ENCODE assay signal across 25 cellular contexts in genomic region chr3:147906275-147906674, GRCh38.
DNase-seq lines count a peak whose midpoint lies in the region; ATAC-seq and TF ChIP-seq lines count a peak whose summit lies in the region.
"Had no signal": no experiment of that assay in that cellular context is flagged by ENCODE, and none has a peak within 500 bp of the region (broad histone marks: within the 10 kb centered on the region; RNA-seq: fewer than 3 reads in every experiment).

No MANE protein-coding gene starts in this region.

- no peak overlapping the region for H3K4me3 Mint-ChIP-seq in HFFc6
- H3K4me3 Mint-ChIP-seq: activated CD8-positive, alpha-beta memory T cell treated with anti-CD3 and anti-CD28 coated beads, Interleukin-2, amount 10 ng/mL, durations not matched to agents 7 days and 5 days; stimulated activated memory B cell treated with anti-CD40 and anti-IgM and Interleukin-4, amounts not matched to agents 10 μg/mL and 1 μg/mL and 100 μg/mL, for 72 hours had no signal

- intact Hi-C loops in PC-9 (cut with micrococcal nuclease; ENCODE audit: unreplicated experiment): no loop called here

- no peak overlapping the region for H2AFZ ChIP-seq in PC-9

- no peaks in the 10 kb centered on the region for H3K36me3 ChIP-seq in PC-9 (ENCODE audit: low read depth)
- H3K36me3 ChIP-seq: BLaER1, brain microvascular endothelial cell, gastroesophageal sphincter had no signal

- H3K9me3 Mint-ChIP-seq in HFFc6: no peaks in the 10 kb centered on the region

- H3K27me3 ChIP-seq in PC-9 (ENCODE audit: insufficient read depth, low read depth): no peaks in the 10 kb centered on the region
- H3K27me3 ChIP-seq: BLaER1, brain microvascular endothelial cell, gastroesophageal sphincter had no signal

- H3F3A ChIP-seq in PC-9 (ENCODE audit: insufficient read depth, low read depth): no peaks in the 10 kb centered on the region

- no peak for ATAC-seq in activated CD4-positive, CD25-positive, alpha-beta regulatory T cell treated with anti-CD3 and anti-CD28 coated beads, Interleukin-2, amount 50 U/mL, for 24 hours
- ATAC-seq: activated CD8-positive, alpha-beta memory T cell treated with anti-CD3 and anti-CD28 coated beads, Interleukin-2, amount 10 ng/mL, durations not matched to agents 7 days and 5 days; gastroesophageal sphincter; sciatic nerve; stimulated activated memory B cell treated with anti-CD40 and anti-IgM and Interleukin-4, amounts not matched to agents 10 μg/mL and 1 μg/mL and 100 μg/mL, for 72 hours had no signal

- no peaks in the 10 kb centered on the region; the same call in 1 of the 2 replicates for H3K36me3 Mint-ChIP-seq in HFFc6 (ENCODE audit: low read depth)
- H3K36me3 Mint-ChIP-seq: activated CD8-positive, alpha-beta memory T cell treated with anti-CD3 and anti-CD28 coated beads, Interleukin-2, amount 10 ng/mL, durations not matched to agents 7 days and 5 days; stimulated activated memory B cell treated with anti-CD40 and anti-IgM and Interleukin-4, amounts not matched to agents 10 μg/mL and 1 μg/mL and 100 μg/mL, for 72 hours had no signal

- CTCF ChIA-PET in PC-9 (lab: Charles Lee): interaction anchor here (0.6 kb wide), 1 partner anchor 103 kb away, joined by 4 read pairs; no protein-coding TSS in a partner anchor

- H3K79me2 ChIP-seq in PC-9 (ENCODE audit: low read depth): no peaks in the 10 kb centered on the region

- no peaks in the 10 kb centered on the region for H3K4me1 ChIP-seq in PC-9 (replicated peaks; ENCODE audit: insufficient read depth)
- H3K4me1 ChIP-seq: BLaER1, gastroesophageal sphincter had no signal

- no peaks in the 10 kb centered on the region for H4K20me1 ChIP-seq in PC-9 (ENCODE audit: insufficient read depth)
- H4K20me1 ChIP-seq: BLaER1 had no signal

- H3K4me1 Mint-ChIP-seq in HFFc6 (ENCODE audit: low read depth): peaks cover 12% of the 10 kb centered on the region
- H3K4me1 Mint-ChIP-seq: activated CD8-positive, alpha-beta memory T cell treated with anti-CD3 and anti-CD28 coated beads, Interleukin-2, amount 10 ng/mL, durations not matched to agents 7 days and 5 days; stimulated activated memory B cell treated with anti-CD40 and anti-IgM and Interleukin-4, amounts not matched to agents 10 μg/mL and 1 μg/mL and 100 μg/mL, for 72 hours had no signal

- no TSS peak for BruUV-seq in PC-9 (replicated peaks; lab: Mats Ljungman, UMichigan)

- POLR2A ChIA-PET in PC-9 (lab: Charles Lee; ENCODE audit: unreplicated experiment): no interaction called here

- no peak overlapping the region for H3K27ac Mint-ChIP-seq in HFFc6
- H3K27ac Mint-ChIP-seq: activated CD8-positive, alpha-beta memory T cell treated with anti-CD3 and anti-CD28 coated beads, Interleukin-2, amount 10 ng/mL, durations not matched to agents 7 days and 5 days; stimulated activated memory B cell treated with anti-CD40 and anti-IgM and Interleukin-4, amounts not matched to agents 10 μg/mL and 1 μg/mL and 100 μg/mL, for 72 hours had no signal

- no peak overlapping the region for H3K27ac ChIP-seq in PC-9
- H3K27ac ChIP-seq: BLaER1, brain microvascular endothelial cell, coronary artery, gastroesophageal sphincter, KMS-11 had no signal

- TF ChIP-seq CTCF in HFFc6 (IDR thresholded peaks at IDR 0.05): no peak
- no peak for TF ChIP-seq CTCF in fibroblast of the aortic adventitia (IDR thresholded peaks at IDR 0.05; ENCODE audit: insufficient read depth, low read length)
- TF ChIP-seq CTCF in PC-9 (conservative IDR thresholded peaks at IDR 0.05): no peak

- H3K9me2 ChIP-seq in PC-9 (ENCODE audit: insufficient read depth): no peaks in the 10 kb centered on the region

- no peak overlapping the region for H3K4me2 ChIP-seq in PC-9
- H3K4me2 ChIP-seq: BLaER1, KMS-11 had no signal

- DNase-seq in EH (ENCODE audit: low read depth) (peak; percentile 51), HFFc6 (peak; percentile 19), astrocyte of the hippocampus (ENCODE audit: low read depth, low spot score) (peak; percentile 8), fibroblast of the aortic adventitia (ENCODE audit: low read depth) (peak; percentile 21), PC-9 (no peak), COR-L47 (lab: John Stamatoyannopoulos, UW) (no peak), SIG-M5 treated with dmso at 0.1 percent for 504 hours (lab: John Stamatoyannopoulos, UW; ENCODE audit: unreplicated experiment) (no peak)
- DNase-seq: ACHN; activated CD8-positive, alpha-beta memory T cell treated with anti-CD3 and anti-CD28 coated beads, Interleukin-2, amount 10 ng/mL, durations not matched to agents 7 days and 5 days; activated T-cell treated with anti-CD3 and anti-CD28 coated beads, Interleukin-2, amount 50 U/mL, for 48 hours; brain microvascular endothelial cell; effector memory CD4-positive, alpha-beta T cell; erythroblast; hippocampal formation; NCI-H146; SHP77; stimulated activated CD4-positive, alpha-beta T cell treated with anti-CD3 and anti-CD28 coated beads, Interleukin-4, amount 100 ng/mL, for 4 hours; T1000 had no signal

- H3K9me3 ChIP-seq in PC-9 (ENCODE audit: insufficient read depth, low read depth): no peaks in the 10 kb centered on the region
- H3K9me3 ChIP-seq: BLaER1, gastroesophageal sphincter had no signal

- H3K4me3 ChIP-seq in fibroblast of the aortic adventitia (ENCODE audit: low read depth, low read length) (no peak overlapping the region), PC-9 (no peak overlapping the region)
- H3K4me3 ChIP-seq: BLaER1, coronary artery, gastroesophageal sphincter had no signal

- no peaks in the 10 kb centered on the region; the same call in 1 of the 2 replicates for H3K27me3 Mint-ChIP-seq in HFFc6 (ENCODE audit: insufficient read depth)
- H3K27me3 Mint-ChIP-seq: activated CD8-positive, alpha-beta memory T cell treated with anti-CD3 and anti-CD28 coated beads, Interleukin-2, amount 10 ng/mL, durations not matched to agents 7 days and 5 days; stimulated activated memory B cell treated with anti-CD40 and anti-IgM and Interleukin-4, amounts not matched to agents 10 μg/mL and 1 μg/mL and 100 μg/mL, for 72 hours had no signal

Comparison
In these comparisons a context has a peak if more than half of its experiments do, and no peak if none do; other contexts are left out.
1. DNase-seq: peak in EH (single experiment), HFFc6 (single experiment), astrocyte of the hippocampus (single experiment) and fibroblast of the aortic adventitia (single experiment); none in PC-9 (0 of 2), COR-L47 (single experiment) and SIG-M5 treated with dmso at 0.1 percent for 504 hours (single experiment).